In genomic region chr20:41499064-41499463, GRCh38 we compare ENCODE assay signal across 20 cellular contexts.
"Had no signal": no experiment of that assay in that cellular context is flagged by ENCODE, and none has a peak within 500 bp of the region (broad histone marks: within the 10 kb centered on the region; RNA-seq: fewer than 3 reads in every experiment).

No MANE protein-coding gene starts in this region.

- H3K9ac ChIP-seq: parathyroid adenoma had no signal

- H2AFZ ChIP-seq: parathyroid adenoma had no signal

- H3K27me3 ChIP-seq: foreskin keratinocyte, sigmoid colon, testis, tibial nerve had no signal

- ATAC-seq: foreskin keratinocyte; naive thymus-derived CD4-positive, alpha-beta T cell; psoas muscle; stimulated activated naive B cell treated with anti-CD40 and anti-IgM and Interleukin-4, amounts not matched to agents 10 μg/mL and 1 μg/mL and 100 μg/mL, for 72 hours; stimulated activated naive CD8-positive, alpha-beta T cell treated with anti-CD3 and anti-CD28 coated beads, Interleukin-15, amount 100 ng/mL, for 72 hours had no signal

- DNase-seq: effector CD4-positive, alpha-beta T cell; foreskin keratinocyte; head of caudate nucleus; hypothalamus; islet precursor cell; mammary epithelial cell; naive thymus-derived CD4-positive, alpha-beta T cell; nephron progenitor cell; psoas muscle; retina; sigmoid colon; stimulated activated CD4-positive, alpha-beta T cell treated with anti-CD3 and anti-CD28 coated beads, Interleukin-2, amount 100 ng/mL, for 24 hours; stimulated activated CD4-positive, alpha-beta T cell treated with anti-CD3 and anti-CD28 coated beads, Interleukin-4, amount 100 ng/mL, for 4 hours; stimulated activated naive B cell treated with anti-CD40 and anti-IgM and Interleukin-4, amounts not matched to agents 10 μg/mL and 1 μg/mL and 100 μg/mL, for 72 hours; stimulated activated naive CD8-positive, alpha-beta T cell treated with anti-CD3 and anti-CD28 coated beads, Interleukin-15, amount 100 ng/mL, for 72 hours; testis had no signal

- H3K9me3 ChIP-seq: psoas muscle, sigmoid colon, testis, tibial nerve had no signal

- H3K27ac ChIP-seq: coronary artery, foreskin keratinocyte, parathyroid adenoma, psoas muscle, sigmoid colon, skin epidermis, testis, tibial nerve had no signal

- H3K4me3 ChIP-seq: coronary artery, psoas muscle, sigmoid colon, skin epidermis, testis, tibial nerve had no signal

- H3K4me1 ChIP-seq: foreskin keratinocyte, testis had no signal
